In the genomic region with DNA sequence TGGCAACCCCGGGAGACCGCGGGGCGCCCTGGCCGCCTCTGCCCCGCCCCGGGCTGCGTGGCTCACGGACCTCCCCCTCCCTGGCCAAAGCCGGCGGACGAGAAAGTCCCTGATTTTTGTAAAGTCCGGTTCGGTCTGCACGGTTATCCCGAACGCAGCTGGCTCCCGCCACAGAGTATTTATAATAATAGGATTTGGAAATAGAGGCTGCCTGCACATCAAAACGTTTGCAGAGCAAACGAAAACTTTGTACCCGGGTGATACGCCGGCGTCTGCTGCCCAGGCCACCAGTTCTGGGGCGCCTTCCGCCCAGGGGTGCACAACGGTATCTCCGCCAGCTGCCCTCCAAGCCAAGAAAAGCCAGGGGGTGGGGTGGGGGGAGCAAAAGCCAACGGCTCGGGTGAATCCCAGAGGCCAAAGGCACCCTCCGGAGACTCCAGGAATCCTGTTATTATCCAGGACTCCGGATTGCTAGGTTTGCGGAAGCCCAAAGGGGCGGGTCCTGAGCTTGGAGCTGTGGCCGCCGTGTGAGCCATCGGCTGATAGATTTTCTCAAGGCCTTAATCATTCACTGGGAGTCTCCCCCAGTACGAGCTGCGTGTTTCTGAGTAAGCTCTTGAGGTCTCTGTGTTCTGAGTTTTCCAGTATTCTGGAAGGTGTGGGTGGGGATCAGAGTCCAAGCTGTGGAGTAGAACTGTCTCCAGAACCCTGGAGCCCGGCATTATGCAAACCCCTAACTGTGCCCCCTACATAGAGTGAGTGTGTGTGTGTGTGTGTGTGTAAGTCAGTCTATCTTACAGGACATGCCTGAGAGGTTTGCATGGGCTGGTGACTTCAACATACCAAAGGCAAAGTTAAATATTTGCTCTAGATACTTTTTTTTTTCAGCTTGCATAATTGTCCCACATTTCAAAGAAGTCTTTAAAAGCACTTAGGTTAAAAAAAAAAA, we compare ENCODE assay signal across 9 cellular contexts. TPM values are rescaled to one million over a fixed set of nuclear protein-coding genes. Genes with fewer than 3 reads are reported as not detected.
DNase-seq lines count a peak whose midpoint lies in the region; ATAC-seq and TF ChIP-seq lines count a peak whose summit lies in the region.
"Had no signal": no experiment of that assay in that cellular context is flagged by ENCODE, and none has a peak within 500 bp of the region (broad histone marks: within the 10 kb centered on the region; RNA-seq: fewer than 3 reads in every experiment).

No MANE protein-coding gene starts in this region.

- no peak for TF ChIP-seq CTCF in hepatocyte (IDR thresholded peaks at IDR 0.05; ENCODE audit: poor library complexity)
- TF ChIP-seq CTCF in sigmoid colon (IDR thresholded peaks at IDR 0.05), result no peak
- no peak for TF ChIP-seq CTCF in GM10248 (IDR thresholded peaks at IDR 0.05; ENCODE audit: control extremely low read depth, extremely low read depth, low read depth, missing control alignments)

- H2AFZ ChIP-seq in hepatocyte, result peak overlapping the region; percentile 75

- intact Hi-C loops in sigmoid colon (cut with DNase I), result no loop called here

- H3K4me1 ChIP-seq in SJSA1 (replicated peaks) (peaks cover 16% of the 10 kb centered on the region), hepatocyte (ENCODE audit: insufficient read depth) (peaks cover 35% of the 10 kb centered on the region), sigmoid colon (peaks cover 0 to 26% (median 24%) of the 10 kb centered on the region in 4 donors)

- TF ChIP-seq POLR2A in sigmoid colon (IDR thresholded peaks at IDR 0.05), result no peak

- H3K9me3 ChIP-seq in SJSA1 (replicated peaks), result no peaks in the 10 kb centered on the region
- no peaks in the 10 kb centered on the region for H3K9me3 ChIP-seq in hepatocyte (ENCODE audit: low read depth)
- peaks cover 0 to 2% (median 0%) of the 10 kb centered on the region in 4 donors for H3K9me3 ChIP-seq in sigmoid colon

- CTCF ChIA-PET in GM10248 (lab: Yijun Ruan, JAX), result no interaction called here

- H3K4me3 ChIP-seq in SJSA1 (peak overlapping the region; percentile 65), hepatocyte (peak overlapping the region; percentile 93), sigmoid colon (peak overlapping the region in 3 of 4 donors; percentile 45 to 55 (median 53))

- ATAC-seq in GM19043 (IDR thresholded peaks at IDR 0.05; ENCODE audit: low read depth, unreplicated experiment), result peak; percentile 51
- ATAC-seq in GM21528 (IDR thresholded peaks at IDR 0.05; ENCODE audit: low FRiP score, unreplicated experiment), result no peak

- H3K27ac ChIP-seq in SJSA1, result peak overlapping the region; percentile 29; the same call in 1 of the 2 replicates
- peak overlapping the region; percentile 98 for H3K27ac ChIP-seq in hepatocyte
- H3K27ac ChIP-seq in sigmoid colon, result peak overlapping the region in 1 of 4 donors; percentile 33

- DNase-seq in SJSA1 (ENCODE audit: low read depth in 1 of 2, low spot score in 2 of 2) (peak in 1 of 2 experiments; percentile 51), hepatocyte (ENCODE audit: low spot score) (peak; percentile 82), sigmoid colon (no peak), GM10248 (ENCODE audit: extremely low spot score) (no peak)
- DNase-seq in stimulated activated CD4-positive, alpha-beta T cell treated with anti-CD3 and anti-CD28 coated beads, Interleukin-4, amount 100 ng/mL, for 24 hours, result no peak
- no peak for DNase-seq in activated naive CD4-positive, alpha-beta T cell (lab: John Stamatoyannopoulos, UW)
- DNase-seq: activated T-cell treated with anti-CD3 and anti-CD28 coated beads, Interleukin-2, amount 50 U/mL, for 1 hour had no signal

- TF ChIP-seq EP300 in sigmoid colon (IDR thresholded peaks at IDR 0.05), result no peak

- no peaks in the 10 kb centered on the region for H3K9me2 ChIP-seq in hepatocyte (replicated peaks; ENCODE audit: insufficient read depth)

- H3K79me2 ChIP-seq in hepatocyte, result peaks cover 32% of the 10 kb centered on the region

- H3K4me2 ChIP-seq in hepatocyte, result peak overlapping the region; percentile 91

- H4K20me1 ChIP-seq in hepatocyte (ENCODE audit: insufficient read depth, poor library complexity, severe bottlenecking), result no peaks in the 10 kb centered on the region

- H3K27me3 ChIP-seq in SJSA1 (replicated peaks), result no peaks in the 10 kb centered on the region
- H3K27me3 ChIP-seq in hepatocyte, result no peaks in the 10 kb centered on the region
- peaks cover 34 to 56% (median 53%) of the 10 kb centered on the region in 3 donors for H3K27me3 ChIP-seq in sigmoid colon

- H3K36me3 ChIP-seq in SJSA1, result no peaks in the 10 kb centered on the region
- H3K36me3 ChIP-seq in hepatocyte (replicated peaks; ENCODE audit: insufficient read depth, low read depth), result no peaks in the 10 kb centered on the region
- H3K36me3 ChIP-seq in sigmoid colon, result no peaks in the 10 kb centered on the region

- POLR2A ChIA-PET in GM10248 (lab: Yijun Ruan, JAX), result no interaction called here

- under 1% methylated on average over 31 of the region's 40 CpGs for WGBS in hepatocyte (ENCODE audit: low lambda C conversion rate, missing lambda C conversion rate)
- 1 to 5% methylated on average over 40 of the region's 40 CpGs for WGBS in sigmoid colon, 2 donors

RNA-seq across cellular contexts. Expression of gene SHANK2, which starts 0.7 kb away (rescaled TPM):
- total RNA-seq in SJSA1 (2014; rRNA removed; shearing (Covaris generic)), result 3.3 and 10.7 TPM in 2 replicates
- total RNA-seq in hepatocyte, result 11.9 and 17.3 TPM in 2 replicates
- 18.2 and 20.7 TPM in 2 replicates for polyA plus RNA-seq in hepatocyte
- 10 to 100 TPM in 3 of 4 donors, 1 to 10 TPM in 1; 8.0 to 43.8 (median 16.8) TPM for total RNA-seq in sigmoid colon
- 1 to 10 TPM; 3.5 to 4.4 (median 3.6) TPM for polyA plus RNA-seq in sigmoid colon
